23 cellular contexts compared by ENCODE assay signal in genomic region chr16:64278196-64278595, GRCh38.
A peak's percentile ranks its signal among the peaks of the same experiment; 100 is the strongest.
DNase-seq lines count a peak whose midpoint lies in the region; ATAC-seq and TF ChIP-seq lines count a peak whose summit lies in the region.
"Had no signal": no experiment of that assay in that cellular context is flagged by ENCODE, and none has a peak within 500 bp of the region (broad histone marks: within the 10 kb centered on the region; RNA-seq: fewer than 3 reads in every experiment).

No MANE protein-coding gene starts in this region.

- intact Hi-C loops in PC-3 (cut with micrococcal nuclease): no loop called here

- TF ChIP-seq CTCF in PC-3 (conservative IDR thresholded peaks at IDR 0.05; ENCODE audit: low read depth, low read length): no peak

- in situ Hi-C loops in GM23248 (cut with MboI): no loop called here

- H4K20me1 ChIP-seq in GM23248 (ENCODE audit: insufficient read depth) (no peaks in the 10 kb centered on the region), PC-3 (ENCODE audit: low read length) (no peaks in the 10 kb centered on the region)

- no peak overlapping the region for H2AFZ ChIP-seq in GM23248
- H2AFZ ChIP-seq in PC-3 (ENCODE audit: low read length): no peak overlapping the region

- CTCF ChIA-PET in PC-3 (lab: Charles Lee): no interaction called here

- H3K36me3 ChIP-seq in GM23248 (ENCODE audit: low read depth) (no peaks in the 10 kb centered on the region), PC-3 (ENCODE audit: low read depth, low read length) (no peaks in the 10 kb centered on the region)
- H3K36me3 ChIP-seq: adrenal gland, left ventricle myocardium inferior, right atrium auricular region, SJSA1, uterus had no signal

- H3K9me2 ChIP-seq in GM23248 (ENCODE audit: insufficient read depth): no peaks in the 10 kb centered on the region
- no peaks in the 10 kb centered on the region for H3K9me2 ChIP-seq in PC-3 (replicated peaks; ENCODE audit: low read length)

- no peaks in the 10 kb centered on the region for H3K4me1 ChIP-seq in GM23248 (ENCODE audit: insufficient read depth)
- no peaks in the 10 kb centered on the region for H3K4me1 ChIP-seq in PC-3 (ENCODE audit: insufficient read depth, low read length)
- H3K4me1 ChIP-seq: adrenal gland, foreskin keratinocyte, left ventricle myocardium inferior, right atrium auricular region, SJSA1, testis, uterus had no signal

- BruUV-seq in PC-3 (replicated peaks; lab: Mats Ljungman, UMichigan): no TSS peak

- peak; percentile 68 for DNase-seq in GM23248
- peak; percentile 30 for DNase-seq in PC-3
- DNase-seq in fibroblast of gingiva (ENCODE audit: low read depth): peak; percentile 4
- DNase-seq in non-pigmented ciliary epithelial cell (ENCODE audit: low read depth): peak; percentile 3
- DNase-seq in activated CD4-positive, CD25-positive, alpha-beta regulatory T cell (lab: John Stamatoyannopoulos, UW): no peak
- DNase-seq in LoVo (ENCODE audit: low spot score): no peak
- no peak for DNase-seq in NOMO-1 treated with dmso at 0.1 percent for 144 hours (lab: John Stamatoyannopoulos, UW; ENCODE audit: unreplicated experiment)
- DNase-seq: activated CD4-positive, alpha-beta T cell treated with anti-CD3 and anti-CD28 coated beads for 48 hours; activated T-cell treated with anti-CD3 and anti-CD28 coated beads, Interleukin-2, amount 50 U/mL, for 4 hours; adrenal gland; immature natural killer cell; left ventricle myocardium inferior; naive thymus-derived CD8-positive, alpha-beta T cell; NCI-H1436 treated with DMSO at 0.1 percent for 48 hours; NCI-H524 treated with DMSO at 0.1 percent for 48 hours; stimulated activated CD4-positive, alpha-beta T cell treated with anti-CD3 and anti-CD28 coated beads, Interleukin-4, amount 100 ng/mL, for 24 hours; stimulated activated naive CD4-positive, alpha-beta T cell; testis; uterus had no signal

- H3K79me2 ChIP-seq in GM23248 (ENCODE audit: insufficient read depth) (no peaks in the 10 kb centered on the region), PC-3 (ENCODE audit: low read length) (no peaks in the 10 kb centered on the region)

- H3K27me3 ChIP-seq in GM23248 (replicated peaks; ENCODE audit: insufficient read depth) (no peaks in the 10 kb centered on the region), PC-3 (ENCODE audit: low read length) (no peaks in the 10 kb centered on the region)
- H3K27me3 ChIP-seq: adrenal gland, foreskin keratinocyte, right atrium auricular region, SJSA1, testis, uterus had no signal

- H3K9ac ChIP-seq in GM23248 (no peak overlapping the region), PC-3 (ENCODE audit: low read length) (no peak overlapping the region)

- no peaks in the 10 kb centered on the region for H3F3A ChIP-seq in GM23248 (ENCODE audit: insufficient read depth)
- H3F3A ChIP-seq in PC-3 (ENCODE audit: low read length, unreplicated experiment): no peaks in the 10 kb centered on the region

- H3K27ac ChIP-seq in GM23248 (no peak overlapping the region), PC-3 (ENCODE audit: low read length) (no peak overlapping the region)
- H3K27ac ChIP-seq: adrenal gland, foreskin keratinocyte, left ventricle myocardium inferior, right atrium auricular region, SJSA1, testis, uterus had no signal

- WGBS in GM23248 (ENCODE audit: low coverage in 1 of 2, low lambda C conversion rate in 2 of 2, missing lambda C conversion rate in 2 of 2), 2 experiments: 54 to 67% methylated on average over 1 of the region's 1 CpG

- H3K4me3 ChIP-seq in GM23248: no peak overlapping the region
- H3K4me3 ChIP-seq in PC-3 (ENCODE audit: low read length): no peak overlapping the region
- H3K4me3 ChIP-seq: adrenal gland, left ventricle myocardium inferior, right atrium auricular region, SJSA1, testis, uterus had no signal

- H3K4me2 ChIP-seq in GM23248 (ENCODE audit: unreplicated experiment) (no peak overlapping the region), PC-3 (ENCODE audit: low read length) (no peak overlapping the region)

- ATAC-seq in PC-3: peak; percentile 51
- ATAC-seq in HG02571 (IDR thresholded peaks at IDR 0.05; ENCODE audit: unreplicated experiment): no peak
- ATAC-seq: activated T-cell treated with anti-CD3 and anti-CD28 coated beads, Interleukin-2, amount 50 U/mL, for 4 hours; foreskin keratinocyte; naive thymus-derived CD8-positive, alpha-beta T cell had no signal

- POLR2A ChIA-PET in PC-3 (lab: Charles Lee; ENCODE audit: unreplicated experiment): no interaction called here

- H3K9me3 ChIP-seq in GM23248 (ENCODE audit: low read depth): no peaks in the 10 kb centered on the region
- no peaks in the 10 kb centered on the region for H3K9me3 ChIP-seq in PC-3 (ENCODE audit: low read length)
- H3K9me3 ChIP-seq: left ventricle myocardium inferior, right atrium auricular region, SJSA1, testis, uterus had no signal

Comparison
In these comparisons a context has a peak if more than half of its experiments do, and no peak if none do; other contexts are left out.
1. DNase-seq: peak in GM23248 (single experiment), PC-3 (single experiment), fibroblast of gingiva (single experiment) and non-pigmented ciliary epithelial cell (single experiment); none in activated CD4-positive, CD25-positive, alpha-beta regulatory T cell (0 of 4), LoVo (single experiment) and NOMO-1 treated with dmso at 0.1 percent for 144 hours (single experiment).